4 cellular contexts compared by ENCODE assay signal in genomic region chrX:25701876-25702275, GRCh38.
"Had no signal": no experiment of that assay in that cellular context is flagged by ENCODE, and none has a peak within 500 bp of the region (broad histone marks: within the 10 kb centered on the region; RNA-seq: fewer than 3 reads in every experiment).

No MANE protein-coding gene starts in this region.

- H3K9ac ChIP-seq: KMS-11 had no signal

- H3K27ac ChIP-seq: HL-60, KMS-11 had no signal

- H3K4me2 ChIP-seq: KMS-11 had no signal

- DNase-seq: KBM-7, KG1 had no signal
